8 cellular contexts compared by ENCODE assay signal in genomic region chrX:118976599-118977340, GRCh38. TPM values are rescaled to one million over a fixed set of nuclear protein-coding genes. Genes with fewer than 3 reads are reported as not detected.
DNase-seq lines count a peak whose midpoint lies in the region; ATAC-seq and TF ChIP-seq lines count a peak whose summit lies in the region.

No MANE protein-coding gene starts in this region.

- no peaks in the 10 kb centered on the region for H3K4me1 Mint-ChIP-seq in activated T-helper 17 cell treated with anti-CD3 and anti-CD28 coated beads, Interleukin-2, amount 50 U/mL, for 72 hours

- H3K27me3 ChIP-seq in heart right ventricle = peaks cover 0 to 31% (median 0%) of the 10 kb centered on the region in 7 donors

- intact Hi-C loops in heart right ventricle (cut with DNase I) = no loop called here

- peak overlapping the region; percentile 30 to 66 (median 60) for H3K4me3 ChIP-seq in heart right ventricle

- peaks cover 0 to 4% (median 0%) of the 10 kb centered on the region in 9 donors for H3K36me3 ChIP-seq in heart right ventricle

- H3K27ac Mint-ChIP-seq in activated T-helper 17 cell treated with anti-CD3 and anti-CD28 coated beads, Interleukin-2, amount 50 U/mL, for 72 hours = no peak overlapping the region

- peaks cover 5% of the 10 kb centered on the region for H3K27me3 Mint-ChIP-seq in activated T-helper 17 cell treated with anti-CD3 and anti-CD28 coated beads, Interleukin-2, amount 50 U/mL, for 72 hours

- H3K9me3 ChIP-seq in heart right ventricle = peaks cover 0 to 7% (median 0%) of the 10 kb centered on the region in 11 donors

- DNase-seq in DMS53 (lab: John Stamatoyannopoulos, UW) (peak; percentile 81), NAMALWA (ENCODE audit: low spot score) (peak; percentile 17), heart right ventricle (peak; percentile 13 to 39), retina (peak; percentile 56), NCI-H2029 (lab: John Stamatoyannopoulos, UW) (no peak)

- H3K4me3 Mint-ChIP-seq in activated T-helper 17 cell treated with anti-CD3 and anti-CD28 coated beads, Interleukin-2, amount 50 U/mL, for 72 hours = peak overlapping the region; percentile 95

- WGBS in heart right ventricle, 2 donors = 13% methylated on average over 15 to 17 of the region's 17 CpGs

- peaks cover 0 to 19% (median 6%) of the 10 kb centered on the region in 9 donors for H3K4me1 ChIP-seq in heart right ventricle

- TF ChIP-seq POLR2A in GM18505 (IDR thresholded peaks at IDR 0.05; ENCODE audit: borderline replicate concordance, extremely low read depth, insufficient read depth, insufficient read length) = no peak

- no peak for ATAC-seq in activated T-helper 17 cell treated with anti-CD3 and anti-CD28 coated beads, Interleukin-2, amount 50 U/mL, for 72 hours (replicated peaks)
- ATAC-seq in heart right ventricle = peak in 5 of 8 donors; percentile 30 to 61 (median 41)
- ATAC-seq in GM18505 (IDR thresholded peaks at IDR 0.05; ENCODE audit: unreplicated experiment) = no peak
- no peak for ATAC-seq in HG03442 (IDR thresholded peaks at IDR 0.05; ENCODE audit: unreplicated experiment)

- no peaks in the 10 kb centered on the region for H3K9me3 Mint-ChIP-seq in activated T-helper 17 cell treated with anti-CD3 and anti-CD28 coated beads, Interleukin-2, amount 50 U/mL, for 72 hours

- peaks cover 21% of the 10 kb centered on the region for H3K36me3 Mint-ChIP-seq in activated T-helper 17 cell treated with anti-CD3 and anti-CD28 coated beads, Interleukin-2, amount 50 U/mL, for 72 hours (ENCODE audit: low read depth)

- H3K27ac ChIP-seq in heart right ventricle = peak overlapping the region in 7 of 10 donors; percentile 61 to 75 (median 73)

- no peak for TF ChIP-seq CTCF in heart right ventricle (IDR thresholded peaks at IDR 0.05)

RNA-seq across cellular contexts. Expression of gene LONRF3, which starts 2.4 kb away (rescaled TPM):
- total RNA-seq in activated T-helper 17 cell treated with anti-CD3 and anti-CD28 coated beads, Interleukin-2, amount 50 U/mL, for 72 hours = 1 to 10 TPM; 3.7 to 7.6 TPM
- 1 to 10 TPM in 8 of 10 donors, under 1 TPM in 2; 0.43 to 6.1 (median 1.4) TPM for total RNA-seq in heart right ventricle
- polyA plus RNA-seq in heart right ventricle = 1 to 10 TPM in 1 of 2 donors, under 1 TPM in 1; 0.65 to 1.3 TPM

Comparison
In these comparisons a context has a peak if more than half of its experiments do, and no peak if none do; other contexts are left out.
1. ATAC-seq: peak in heart right ventricle (5 of 8); none in activated T-helper 17 cell treated with anti-CD3 and anti-CD28 coated beads, Interleukin-2, amount 50 U/mL, for 72 hours (single experiment), GM18505 (single experiment) and HG03442 (single experiment).